In genomic region chr15:41928637-41929620, GRCh38 we compare ENCODE assay signal across 8 cellular contexts. TPM values are rescaled to one million over a fixed set of nuclear protein-coding genes. Genes with fewer than 3 reads are reported as not detected.
DNase-seq lines count a peak whose midpoint lies in the region; ATAC-seq, FAIRE-seq and TF ChIP-seq lines count a peak whose summit lies in the region.

No MANE protein-coding gene starts in this region.

- FAIRE-seq in GM18507 (lab: Jason Lieb, UNC) (peak; percentile 91), kidney (lab: Jason Lieb, UNC) (no peak)

- H3K9ac ChIP-seq in OCI-LY3 (ENCODE audit: low read length) (no peak overlapping the region), kidney (ENCODE audit: low read length in 2 of 2) (no peak overlapping the region)

- DNase-seq in GM18507 (ENCODE audit: extremely low spot score, insufficient read length, low read depth) = peak; percentile 54
- peak; percentile 83 for DNase-seq in kidney
- DNase-seq in NCI-H2029 treated with DMSO at 0.1 percent for 48 hours (lab: John Stamatoyannopoulos, UW) = no peak
- DNase-seq in SW480 (ENCODE audit: low spot score) = no peak
- no peak for DNase-seq in NCI-H345 (lab: John Stamatoyannopoulos, UW)
- DNase-seq in KG1 (lab: John Stamatoyannopoulos, UW) = no peak

- H3K27ac ChIP-seq in OCI-LY3 (ENCODE audit: low read length) = no peak overlapping the region
- H3K27ac ChIP-seq in kidney (ENCODE audit: low read depth in 2 of 2, low read length in 2 of 2) = peak overlapping the region; percentile 66 to 71

- H3K4me1 ChIP-seq in OCI-LY3 (ENCODE audit: low read length) = peaks cover 52% of the 10 kb centered on the region
- H3K4me1 ChIP-seq in kidney (ENCODE audit: control insufficient read depth in 1 of 2, insufficient read depth in 1 of 2, low read depth in 1 of 2, low read length in 2 of 2) = peaks cover 26 to 28% of the 10 kb centered on the region in 2 donors

- TF ChIP-seq CTCF in OCI-LY3 (IDR thresholded peaks at IDR 0.05; ENCODE audit: low read depth, low read length) = no peak
- no peak for TF ChIP-seq CTCF in kidney (IDR thresholded peaks at IDR 0.05; ENCODE audit: borderline replicate concordance, extremely low read depth, insufficient read depth)

- H3K36me3 ChIP-seq in OCI-LY3 (replicated peaks; ENCODE audit: low read depth, low read length) (peaks cover 16% of the 10 kb centered on the region), kidney (ENCODE audit: control insufficient read depth in 1 of 2, insufficient read depth in 2 of 2, low read length in 2 of 2) (no peaks in the 10 kb centered on the region)

- H2AFZ ChIP-seq in OCI-LY3 (ENCODE audit: low read depth, low read length) = no peak overlapping the region

- H3K9me3 ChIP-seq in OCI-LY3 (ENCODE audit: insufficient read depth, low read length) (no peaks in the 10 kb centered on the region), kidney (ENCODE audit: control insufficient read depth in 1 of 2, low read length in 2 of 2) (no peaks in the 10 kb centered on the region)

- no peaks in the 10 kb centered on the region for H3K27me3 ChIP-seq in OCI-LY3 (ENCODE audit: low read depth, low read length)

- H3K4me3 ChIP-seq in OCI-LY3 (ENCODE audit: low read length) (peak overlapping the region; percentile 8), kidney (ENCODE audit: low read length in 2 of 2) (no peak overlapping the region)

- intact Hi-C loops in kidney (cut with DNase I) = no loop called here

- peaks cover 44% of the 10 kb centered on the region for H4K20me1 ChIP-seq in OCI-LY3 (ENCODE audit: insufficient read depth, low read length)

- peak overlapping the region; percentile 63 for H3K4me2 ChIP-seq in OCI-LY3 (ENCODE audit: low read length)

- ATAC-seq in GM21825 (IDR thresholded peaks at IDR 0.05; ENCODE audit: unreplicated experiment) = peak; percentile 78

- no peaks in the 10 kb centered on the region for H3K79me2 ChIP-seq in OCI-LY3 (ENCODE audit: low read length)

RNA-seq across cellular contexts. Expression of gene SPTBN5, which starts 35.1 kb away (rescaled TPM):
- total RNA-seq in kidney = 1.2 TPM
- 2.6 TPM for polyA plus RNA-seq in kidney (ENCODE audit: insufficient read depth, low read depth, low replicate concordance)

RNA-seq across cellular contexts. Expression of gene EHD4, which starts 43.4 kb away (rescaled TPM):
- 38.5 TPM for total RNA-seq in kidney
- polyA plus RNA-seq in kidney (ENCODE audit: insufficient read depth, low read depth, low replicate concordance) = 15.7 TPM

Comparison
In these comparisons a context has a peak if more than half of its experiments do, and no peak if none do; other contexts are left out.
1. DNase-seq: peak in GM18507 (single experiment) and kidney (single experiment); none in NCI-H2029 treated with DMSO at 0.1 percent for 48 hours (single experiment), SW480 (single experiment), NCI-H345 (single experiment) and KG1 (single experiment).